17 cellular contexts compared by ENCODE assay signal in genomic region chr1:180221461-180221860, GRCh38. TPM values are rescaled to one million over a fixed set of nuclear protein-coding genes. Genes with fewer than 3 reads are reported as not detected.
"Had no signal": no experiment of that assay in that cellular context is flagged by ENCODE, and none has a peak within 500 bp of the region (broad histone marks: within the 10 kb centered on the region; RNA-seq: fewer than 3 reads in every experiment).

No MANE protein-coding gene starts in this region.

- H3K36me3 Mint-ChIP-seq: activated naive CD8-positive, alpha-beta T cell treated with anti-CD3 and anti-CD28 coated beads for 36 hours; WTC11 had no signal

- H3K9me3 Mint-ChIP-seq: activated naive CD8-positive, alpha-beta T cell treated with anti-CD3 and anti-CD28 coated beads for 36 hours; stimulated activated naive CD8-positive, alpha-beta T cell treated with anti-CD3 and anti-CD28 coated beads, Interleukin-15, Interleukin-2, amounts not matched to agents 100 ng/mL and 50 ng/mL, for 24 hours; WTC11 had no signal

- H3K4me3 Mint-ChIP-seq: activated CD8-positive, alpha-beta T cell treated with anti-CD3 and anti-CD28 coated beads, Interleukin-2, amount 10 ng/mL, durations not matched to agents 7 days and 5 days; activated naive CD8-positive, alpha-beta T cell treated with anti-CD3 and anti-CD28 coated beads for 36 hours; stimulated activated naive CD8-positive, alpha-beta T cell treated with anti-CD3 and anti-CD28 coated beads, Interleukin-15, Interleukin-2, amounts not matched to agents 100 ng/mL and 50 ng/mL, for 24 hours; WTC11 had no signal

- H3K4me1 Mint-ChIP-seq: activated naive CD8-positive, alpha-beta T cell treated with anti-CD3 and anti-CD28 coated beads for 36 hours had no signal

- DNase-seq: activated CD4-positive, alpha-beta T cell treated with anti-CD3 and anti-CD28 coated beads for 48 hours; activated CD8-positive, alpha-beta memory T cell treated with anti-CD3 and anti-CD28 coated beads, Interleukin-2, amount 50 U/mL, for 4 hours; activated CD8-positive, alpha-beta T cell treated with anti-CD3 and anti-CD28 coated beads, Interleukin-2, amount 10 ng/mL, durations not matched to agents 7 days and 5 days; activated naive CD8-positive, alpha-beta T cell treated with anti-CD3 and anti-CD28 coated beads for 36 hours; activated T-cell treated with anti-CD3 and anti-CD28 coated beads, Interleukin-2, amount 50 U/mL, for 48 hours; effector memory CD4-positive, alpha-beta T cell; hippocampal formation; left ventricle myocardium superior; right cardiac atrium; T-helper 2 cell; trophoblast cell had no signal

- H3K4me3 ChIP-seq: prostate gland, suprapubic skin had no signal

- H3K27ac Mint-ChIP-seq: activated CD8-positive, alpha-beta T cell treated with anti-CD3 and anti-CD28 coated beads, Interleukin-2, amount 10 ng/mL, durations not matched to agents 7 days and 5 days; activated naive CD8-positive, alpha-beta T cell treated with anti-CD3 and anti-CD28 coated beads for 36 hours; stimulated activated naive CD8-positive, alpha-beta T cell treated with anti-CD3 and anti-CD28 coated beads, Interleukin-15, Interleukin-2, amounts not matched to agents 100 ng/mL and 50 ng/mL, for 24 hours; WTC11 had no signal

RNA-seq across cellular contexts. Expression of gene LHX4, which starts 8.6 kb away (rescaled TPM):
- total RNA-seq: activated CD8-positive, alpha-beta T cell treated with anti-CD3 and anti-CD28 coated beads, Interleukin-2, amount 10 ng/mL, durations not matched to agents 7 days and 5 days; activated naive CD8-positive, alpha-beta T cell treated with anti-CD3 and anti-CD28 coated beads for 36 hours; kidney epithelial cell; left ventricle myocardium superior; prostate gland; right cardiac atrium had no signal
- polyA plus RNA-seq: neural cell had no signal
